In the genomic region with DNA sequence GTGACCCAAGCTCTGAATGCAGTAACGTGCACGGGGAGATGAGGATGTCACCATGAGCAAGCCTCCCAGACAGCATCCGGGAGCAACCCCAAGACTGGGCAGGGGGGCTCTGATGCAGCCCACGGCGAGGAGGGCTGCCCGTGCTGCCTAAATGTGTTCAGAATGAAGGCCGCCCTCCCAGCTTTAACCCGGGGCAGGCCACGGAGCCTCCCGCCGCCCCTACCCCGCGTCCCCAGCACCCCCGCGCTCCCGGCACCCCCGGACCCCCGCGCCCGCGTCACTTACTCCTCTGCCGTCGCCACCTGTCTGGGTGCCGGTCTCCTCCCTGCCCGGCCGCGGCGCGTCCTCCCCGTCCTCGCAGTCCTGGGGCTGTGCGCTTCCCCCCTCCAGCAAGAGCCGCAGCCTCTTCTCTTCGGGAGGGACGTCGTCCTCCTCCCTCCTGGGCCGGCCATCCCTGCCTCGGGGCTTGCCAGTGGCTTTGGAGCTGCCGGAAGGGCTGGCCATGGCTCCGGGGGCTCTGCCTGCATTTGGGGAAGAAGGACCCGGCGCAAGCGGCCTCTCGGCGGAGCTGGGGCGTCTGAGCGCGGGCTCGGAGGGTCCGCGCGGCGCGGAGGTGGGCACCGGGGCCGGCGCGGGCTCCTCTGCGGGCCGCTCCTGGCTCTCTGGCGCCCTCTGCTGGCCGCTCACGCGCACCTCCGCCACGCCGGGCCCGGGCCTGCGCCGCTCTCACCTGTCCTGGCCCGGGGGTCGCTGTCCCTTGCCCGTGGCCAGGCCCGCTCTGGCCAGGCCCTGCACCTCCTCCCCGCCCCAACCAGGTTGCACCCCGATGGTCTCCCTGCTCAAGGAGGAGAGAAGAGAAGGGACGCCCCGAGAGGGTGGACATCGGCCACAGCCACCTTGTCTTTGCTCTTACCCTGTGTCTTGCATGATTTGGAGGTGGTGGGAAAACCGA, we compare ENCODE assay signal across 2 cellular contexts.
TF ChIP-seq lines count a peak whose summit lies in the region.

No MANE protein-coding gene starts in this region.

TF ChIP-seq in SK-N-SH, 30 proteins besides CTCF, POLR2A, EP300 and RAD21:
- peak; percentile 40 for TF ChIP-seq SMC3 (IDR thresholded peaks at IDR 0.05; ENCODE audit: low read depth, low read length)

TF ChIP-seq in HepG2, 621 proteins besides CTCF, POLR2A, EP300 and RAD21:
- TF ChIP-seq KDM5B (CRISPR knock-in tag; IDR thresholded peaks at IDR 0.05; ENCODE audit: borderline replicate concordance) (0 out of 2 replicates have a peak, but pooled peaks have one; percentile 17), GABPB1 (CRISPR knock-in tag; IDR thresholded peaks at IDR 0.05) (peak; percentile 19; the same call in 1 of the 2 replicates), YY1 (IDR thresholded peaks at IDR 0.05; ENCODE audit: insufficient read depth, insufficient replicate concordance, low read depth, low read length) (peak; percentile 32), ZFX (CRISPR knock-in tag; IDR thresholded peaks at IDR 0.05; ENCODE audit: low read depth) (peak; percentile 26; the same call in 1 of the 2 replicates), ZFY (CRISPR knock-in tag; IDR thresholded peaks at IDR 0.05) (peak; percentile 42; the same call in 1 of the 2 replicates), STAG1 (CRISPR knock-in tag; IDR thresholded peaks at IDR 0.05) (peak; percentile 48)
- TF ChIP-seq, protein P1, sequence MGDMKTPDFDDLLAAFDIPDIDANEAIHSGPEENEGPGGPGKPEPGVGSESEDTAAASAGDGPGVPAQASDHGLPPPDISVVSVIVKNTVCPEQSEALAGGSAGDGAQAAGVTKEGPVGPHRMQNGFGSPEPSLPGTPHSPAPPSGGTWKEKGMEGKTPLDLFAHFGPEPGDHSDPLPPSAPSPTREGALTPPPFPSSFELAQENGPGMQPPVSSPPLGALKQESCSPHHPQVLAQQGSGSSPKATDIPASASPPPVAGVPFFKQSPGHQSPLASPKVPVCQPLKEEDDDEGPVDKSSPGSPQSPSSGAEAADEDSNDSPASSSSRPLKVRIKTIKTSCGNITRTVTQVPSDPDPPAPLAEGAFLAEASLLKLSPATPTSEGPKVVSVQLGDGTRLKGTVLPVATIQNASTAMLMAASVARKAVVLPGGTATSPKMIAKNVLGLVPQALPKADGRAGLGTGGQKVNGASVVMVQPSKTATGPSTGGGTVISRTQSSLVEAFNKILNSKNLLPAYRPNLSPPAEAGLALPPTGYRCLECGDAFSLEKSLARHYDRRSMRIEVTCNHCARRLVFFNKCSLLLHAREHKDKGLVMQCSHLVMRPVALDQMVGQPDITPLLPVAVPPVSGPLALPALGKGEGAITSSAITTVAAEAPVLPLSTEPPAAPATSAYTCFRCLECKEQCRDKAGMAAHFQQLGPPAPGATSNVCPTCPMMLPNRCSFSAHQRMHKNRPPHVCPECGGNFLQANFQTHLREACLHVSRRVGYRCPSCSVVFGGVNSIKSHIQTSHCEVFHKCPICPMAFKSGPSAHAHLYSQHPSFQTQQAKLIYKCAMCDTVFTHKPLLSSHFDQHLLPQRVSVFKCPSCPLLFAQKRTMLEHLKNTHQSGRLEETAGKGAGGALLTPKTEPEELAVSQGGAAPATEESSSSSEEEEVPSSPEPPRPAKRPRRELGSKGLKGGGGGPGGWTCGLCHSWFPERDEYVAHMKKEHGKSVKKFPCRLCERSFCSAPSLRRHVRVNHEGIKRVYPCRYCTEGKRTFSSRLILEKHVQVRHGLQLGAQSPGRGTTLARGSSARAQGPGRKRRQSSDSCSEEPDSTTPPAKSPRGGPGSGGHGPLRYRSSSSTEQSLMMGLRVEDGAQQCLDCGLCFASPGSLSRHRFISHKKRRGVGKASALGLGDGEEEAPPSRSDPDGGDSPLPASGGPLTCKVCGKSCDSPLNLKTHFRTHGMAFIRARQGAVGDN (CRISPR knock-in tag; IDR thresholded peaks at IDR 0.05), result peak; percentile 26; the same call in 1 of the 2 replicates
- TF ChIP-seq, protein P2, sequence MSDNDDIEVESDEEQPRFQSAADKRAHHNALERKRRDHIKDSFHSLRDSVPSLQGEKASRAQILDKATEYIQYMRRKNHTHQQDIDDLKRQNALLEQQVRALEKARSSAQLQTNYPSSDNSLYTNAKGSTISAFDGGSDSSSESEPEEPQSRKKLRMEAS (IDR thresholded peaks at IDR 0.05), result peak; percentile 18; the same call in 1 of the 2 replicates
- TF ChIP-seq, protein P3, sequence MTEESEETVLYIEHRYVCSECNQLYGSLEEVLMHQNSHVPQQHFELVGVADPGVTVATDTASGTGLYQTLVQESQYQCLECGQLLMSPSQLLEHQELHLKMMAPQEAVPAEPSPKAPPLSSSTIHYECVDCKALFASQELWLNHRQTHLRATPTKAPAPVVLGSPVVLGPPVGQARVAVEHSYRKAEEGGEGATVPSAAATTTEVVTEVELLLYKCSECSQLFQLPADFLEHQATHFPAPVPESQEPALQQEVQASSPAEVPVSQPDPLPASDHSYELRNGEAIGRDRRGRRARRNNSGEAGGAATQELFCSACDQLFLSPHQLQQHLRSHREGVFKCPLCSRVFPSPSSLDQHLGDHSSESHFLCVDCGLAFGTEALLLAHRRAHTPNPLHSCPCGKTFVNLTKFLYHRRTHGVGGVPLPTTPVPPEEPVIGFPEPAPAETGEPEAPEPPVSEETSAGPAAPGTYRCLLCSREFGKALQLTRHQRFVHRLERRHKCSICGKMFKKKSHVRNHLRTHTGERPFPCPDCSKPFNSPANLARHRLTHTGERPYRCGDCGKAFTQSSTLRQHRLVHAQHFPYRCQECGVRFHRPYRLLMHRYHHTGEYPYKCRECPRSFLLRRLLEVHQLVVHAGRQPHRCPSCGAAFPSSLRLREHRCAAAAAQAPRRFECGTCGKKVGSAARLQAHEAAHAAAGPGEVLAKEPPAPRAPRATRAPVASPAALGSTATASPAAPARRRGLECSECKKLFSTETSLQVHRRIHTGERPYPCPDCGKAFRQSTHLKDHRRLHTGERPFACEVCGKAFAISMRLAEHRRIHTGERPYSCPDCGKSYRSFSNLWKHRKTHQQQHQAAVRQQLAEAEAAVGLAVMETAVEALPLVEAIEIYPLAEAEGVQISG (CRISPR knock-in tag; IDR thresholded peaks at IDR 0.05), result 0 out of 2 replicates have a peak, but pooled peaks have one; percentile 36
